Comparison of ENCODE assay signal across 22 cellular contexts in the genomic region with DNA sequence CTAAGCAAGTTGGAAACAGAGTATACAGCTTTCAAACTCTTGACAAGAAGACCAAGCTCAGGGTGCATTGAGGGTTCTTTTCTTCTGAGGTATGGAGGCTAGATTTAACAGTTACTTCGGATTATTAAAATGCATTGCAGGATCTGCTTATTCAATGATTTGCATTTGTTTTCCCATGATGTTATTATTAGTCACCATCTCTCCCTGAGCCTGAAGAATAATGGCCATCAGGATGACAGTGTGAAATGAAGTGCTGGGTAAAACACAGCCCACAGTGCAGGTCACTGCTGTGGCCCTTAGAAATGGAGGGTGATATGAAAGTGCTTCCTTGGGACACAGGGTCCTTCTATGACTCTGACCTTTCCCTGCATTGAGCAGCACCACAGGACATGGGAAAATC.
"Had no signal": no experiment of that assay in that cellular context is flagged by ENCODE, and none has a peak within 500 bp of the region (broad histone marks: within the 10 kb centered on the region; RNA-seq: fewer than 3 reads in every experiment).

No MANE protein-coding gene starts in this region.

- H3K4me1 ChIP-seq: gastroesophageal sphincter, left lung, neural progenitor cell, stomach, transverse colon, uterus had no signal

- H3K27ac ChIP-seq: coronary artery, gastroesophageal sphincter, heart left ventricle, left lung, neural progenitor cell, stomach, transverse colon, uterus, VCaP had no signal

- H3K36me3 Mint-ChIP-seq: activated naive CD4-positive, alpha-beta T cell treated with anti-CD3 and anti-CD28 coated beads, Interleukin-2, amount 50 U/mL, for 24 hours; neural progenitor cell; stimulated activated memory B cell treated with anti-CD40 and anti-IgM and Interleukin-4, amounts not matched to agents 10 μg/mL and 1 μg/mL and 100 μg/mL, for 72 hours had no signal

- H3K36me3 ChIP-seq: heart left ventricle, left lung, neural progenitor cell, transverse colon, uterus had no signal

- H3K9ac ChIP-seq: neural progenitor cell had no signal

- H3K4me1 Mint-ChIP-seq: activated CD4-positive, alpha-beta T cell treated with anti-CD3 and anti-CD28 coated beads, Interleukin-2, amount 10 ng/mL, durations not matched to agents 24 days and 14 days; activated naive CD4-positive, alpha-beta T cell treated with anti-CD3 and anti-CD28 coated beads, Interleukin-2, amount 50 U/mL, for 24 hours; naive thymus-derived CD4-positive, alpha-beta T cell; stimulated activated memory B cell treated with anti-CD40 and anti-IgM and Interleukin-4, amounts not matched to agents 10 μg/mL and 1 μg/mL and 100 μg/mL, for 72 hours had no signal

- H3K4me3 Mint-ChIP-seq: activated CD4-positive, alpha-beta T cell treated with anti-CD3 and anti-CD28 coated beads, Interleukin-2, amount 10 ng/mL, durations not matched to agents 24 days and 14 days; activated naive CD4-positive, alpha-beta T cell treated with anti-CD3 and anti-CD28 coated beads, Interleukin-2, amount 50 U/mL, for 24 hours; naive thymus-derived CD4-positive, alpha-beta T cell; neural progenitor cell; stimulated activated memory B cell treated with anti-CD40 and anti-IgM and Interleukin-4, amounts not matched to agents 10 μg/mL and 1 μg/mL and 100 μg/mL, for 72 hours had no signal

- H3K27ac Mint-ChIP-seq: activated CD4-positive, alpha-beta T cell treated with anti-CD3 and anti-CD28 coated beads, Interleukin-2, amount 10 ng/mL, durations not matched to agents 24 days and 14 days; activated naive CD4-positive, alpha-beta T cell treated with anti-CD3 and anti-CD28 coated beads, Interleukin-2, amount 50 U/mL, for 24 hours; naive thymus-derived CD4-positive, alpha-beta T cell; neural progenitor cell; stimulated activated memory B cell treated with anti-CD40 and anti-IgM and Interleukin-4, amounts not matched to agents 10 μg/mL and 1 μg/mL and 100 μg/mL, for 72 hours had no signal

- H2AFZ ChIP-seq: neural progenitor cell had no signal

- H3K4me2 ChIP-seq: neural progenitor cell, smooth muscle cell had no signal

- H3K9me3 ChIP-seq: gastroesophageal sphincter, heart left ventricle, left lung, stomach, transverse colon, uterus had no signal

- H3K4me3 ChIP-seq: coronary artery, gastroesophageal sphincter, heart left ventricle, left lung, lung, neural progenitor cell, smooth muscle cell, stomach, transverse colon, uterus had no signal

- H3K27me3 ChIP-seq: gastroesophageal sphincter, heart left ventricle, left lung, neural progenitor cell, stomach, transverse colon, uterus had no signal

- ATAC-seq: activated CD4-positive, CD25-positive, alpha-beta regulatory T cell treated with anti-CD3 and anti-CD28 coated beads, Interleukin-2, amount 50 U/mL, for 24 hours; gastroesophageal sphincter; left lung; naive thymus-derived CD4-positive, alpha-beta T cell; sciatic nerve had no signal

- DNase-seq: activated CD4-positive, alpha-beta T cell treated with anti-CD3 and anti-CD28 coated beads, Interleukin-2, amount 10 ng/mL, durations not matched to agents 24 days and 14 days; activated gamma-delta T cell treated with Interleukin-2 at 50 U/mL for 16 hours; activated T-cell treated with anti-CD3 and anti-CD28 coated beads, Interleukin-2, amount 50 U/mL, for 1 hour; anterior cingulate cortex; heart left ventricle; left lung; naive thymus-derived CD4-positive, alpha-beta T cell; posterior cingulate gyrus; stimulated activated CD4-positive, alpha-beta T cell treated with anti-CD3 and anti-CD28 coated beads, Interleukin-15, amount 100 ng/mL, for 24 hours; stomach; transverse colon; uterus had no signal

- H3K27me3 Mint-ChIP-seq: activated CD4-positive, alpha-beta T cell treated with anti-CD3 and anti-CD28 coated beads, Interleukin-2, amount 10 ng/mL, durations not matched to agents 24 days and 14 days; activated naive CD4-positive, alpha-beta T cell treated with anti-CD3 and anti-CD28 coated beads, Interleukin-2, amount 50 U/mL, for 24 hours had no signal

- H3K9me3 Mint-ChIP-seq: activated CD4-positive, alpha-beta T cell treated with anti-CD3 and anti-CD28 coated beads, Interleukin-2, amount 10 ng/mL, durations not matched to agents 24 days and 14 days; activated naive CD4-positive, alpha-beta T cell treated with anti-CD3 and anti-CD28 coated beads, Interleukin-2, amount 50 U/mL, for 24 hours; naive thymus-derived CD4-positive, alpha-beta T cell; neural progenitor cell; stimulated activated memory B cell treated with anti-CD40 and anti-IgM and Interleukin-4, amounts not matched to agents 10 μg/mL and 1 μg/mL and 100 μg/mL, for 72 hours had no signal
